In the genomic region with DNA sequence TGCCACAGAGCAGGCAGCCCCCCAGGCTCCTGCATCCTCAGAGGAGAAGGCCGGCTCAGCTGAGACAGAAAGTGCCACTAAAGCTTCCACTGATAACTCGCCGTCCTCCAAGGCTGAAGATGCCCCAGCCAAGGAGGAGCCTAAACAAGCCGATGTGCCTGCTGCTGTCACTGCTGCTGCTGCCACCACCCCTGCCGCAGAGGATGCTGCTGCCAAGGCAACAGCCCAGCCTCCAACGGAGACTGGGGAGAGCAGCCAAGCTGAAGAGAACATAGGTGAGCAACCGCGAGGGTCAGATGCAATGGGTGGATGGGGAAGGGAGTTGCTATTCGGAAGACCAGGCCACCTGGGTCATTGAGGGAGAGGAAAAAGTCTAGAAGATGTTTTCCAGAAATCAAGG, we compare ENCODE assay signal across 22 cellular contexts. TPM values are rescaled to one million over a fixed set of nuclear protein-coding genes. Genes with fewer than 3 reads are reported as not detected.
DNase-seq lines count a peak whose midpoint lies in the region; ATAC-seq and TF ChIP-seq lines count a peak whose summit lies in the region.
"Had no signal": no experiment of that assay in that cellular context is flagged by ENCODE, and none has a peak within 500 bp of the region (broad histone marks: within the 10 kb centered on the region; RNA-seq: fewer than 3 reads in every experiment).

No MANE protein-coding gene starts in this region.

- CTCF ChIA-PET in activated CD4-positive, alpha-beta T cell treated with anti-CD3 and anti-CD28 coated beads, Interleukin-2, amount 10 ng/mL, durations not matched to agents 7 days and 5 days (lab: Charles Lee): no interaction called here

- no peak overlapping the region for H3K4me3 Mint-ChIP-seq in stimulated activated effector memory CD8-positive, alpha-beta T cell treated with anti-CD3 and anti-CD28 coated beads, Interleukin-12 subunit alpha, Interleukin-12 subunit beta, amount 100 ng/mL, for 72 hours
- no peak overlapping the region for H3K4me3 Mint-ChIP-seq in activated CD4-positive, alpha-beta T cell treated with anti-CD3 and anti-CD28 coated beads, Interleukin-2, amount 10 ng/mL, durations not matched to agents 7 days and 5 days
- H3K4me3 Mint-ChIP-seq: CD4-positive, alpha-beta memory T cell; IgD-negative memory B cell had no signal

- peaks cover 3% of the 10 kb centered on the region for H3F3A ChIP-seq in neural cell (ENCODE audit: insufficient read depth, low read length, poor library complexity, severe bottlenecking)

- DNase-seq in BE2C (peak; percentile 50), caudate nucleus (lab: John Stamatoyannopoulos, UW) (peak in 42 of 61 donors; percentile 7 to 85 (median 38)), NCI-H2081 (lab: John Stamatoyannopoulos, UW) (no peak), iPS-NIHi7 (ENCODE audit: extremely low spot score) (no peak)
- DNase-seq in stimulated activated effector memory CD8-positive, alpha-beta T cell treated with anti-CD3 and anti-CD28 coated beads, Interleukin-12 subunit alpha, Interleukin-12 subunit beta, amount 100 ng/mL, for 72 hours (ENCODE audit: low spot score in 2 of 2): no peak
- DNase-seq in activated CD4-positive, alpha-beta T cell treated with anti-CD3 and anti-CD28 coated beads, Interleukin-2, amount 10 ng/mL, durations not matched to agents 7 days and 5 days: no peak
- DNase-seq: CD4-positive, alpha-beta memory T cell; COR-L47; DMS53; MM.1S; NCI-H1694 treated with DMSO at 0.1 percent for 48 hours; NCI-H2107; NCI-H524; NCI-H748 treated with DMSO at 0.1 percent for 48 hours; NK-92 treated with Interleukin-12 subunit alpha and Interleukin-12 subunit beta, amount 100 ng/mL, for 24 hours; Right ventricle myocardium superior; RPMI8226 had no signal

- TF ChIP-seq EP300 in neural cell (conservative IDR thresholded peaks at IDR 0.05; ENCODE audit: poor library complexity, severe bottlenecking): no peak

- no peak for TF ChIP-seq RAD21 in neural cell (conservative IDR thresholded peaks at IDR 0.05)

- H3K79me2 ChIP-seq in neural cell (replicated peaks; ENCODE audit: insufficient read depth, low read length): peaks cover 97% of the 10 kb centered on the region

- H3K9me3 ChIP-seq in BE2C: no peaks in the 10 kb centered on the region
- no peaks in the 10 kb centered on the region for H3K9me3 ChIP-seq in neural cell (ENCODE audit: low read length)
- H3K9me3 ChIP-seq: SJSA1 had no signal

- ATAC-seq in stimulated activated effector memory CD8-positive, alpha-beta T cell treated with anti-CD3 and anti-CD28 coated beads, Interleukin-12 subunit alpha, Interleukin-12 subunit beta, amount 100 ng/mL, for 72 hours: peak; percentile 21

- H3K4me1 Mint-ChIP-seq in stimulated activated effector memory CD8-positive, alpha-beta T cell treated with anti-CD3 and anti-CD28 coated beads, Interleukin-12 subunit alpha, Interleukin-12 subunit beta, amount 100 ng/mL, for 72 hours: no peaks in the 10 kb centered on the region
- peaks cover 2% of the 10 kb centered on the region for H3K4me1 Mint-ChIP-seq in activated CD4-positive, alpha-beta T cell treated with anti-CD3 and anti-CD28 coated beads, Interleukin-2, amount 10 ng/mL, durations not matched to agents 7 days and 5 days

- H3K27ac Mint-ChIP-seq in stimulated activated effector memory CD8-positive, alpha-beta T cell treated with anti-CD3 and anti-CD28 coated beads, Interleukin-12 subunit alpha, Interleukin-12 subunit beta, amount 100 ng/mL, for 72 hours: no peak overlapping the region
- no peak overlapping the region for H3K27ac Mint-ChIP-seq in activated CD4-positive, alpha-beta T cell treated with anti-CD3 and anti-CD28 coated beads, Interleukin-2, amount 10 ng/mL, durations not matched to agents 7 days and 5 days
- H3K27ac Mint-ChIP-seq: IgD-negative memory B cell had no signal

- H3K36me3 Mint-ChIP-seq in stimulated activated effector memory CD8-positive, alpha-beta T cell treated with anti-CD3 and anti-CD28 coated beads, Interleukin-12 subunit alpha, Interleukin-12 subunit beta, amount 100 ng/mL, for 72 hours: no peaks in the 10 kb centered on the region
- no peaks in the 10 kb centered on the region for H3K36me3 Mint-ChIP-seq in activated CD4-positive, alpha-beta T cell treated with anti-CD3 and anti-CD28 coated beads, Interleukin-2, amount 10 ng/mL, durations not matched to agents 7 days and 5 days (ENCODE audit: low read depth)
- H3K36me3 Mint-ChIP-seq: CD4-positive, alpha-beta memory T cell had no signal

- peaks cover 11% of the 10 kb centered on the region for H3K36me3 ChIP-seq in BE2C
- H3K36me3 ChIP-seq in neural cell (ENCODE audit: insufficient read depth, low read length): peaks cover 44% of the 10 kb centered on the region
- H3K36me3 ChIP-seq: SJSA1 had no signal

- H3K4me1 ChIP-seq in BE2C: peaks cover 14% of the 10 kb centered on the region
- H3K4me1 ChIP-seq: SJSA1 had no signal

- no peaks in the 10 kb centered on the region for H3K9me2 ChIP-seq in neural cell (ENCODE audit: insufficient read depth, low read length)

- H3K4me2 ChIP-seq in neural cell (ENCODE audit: low read length): no peak overlapping the region
- H3K4me2 ChIP-seq: KMS-11 had no signal

- H3K27me3 ChIP-seq in BE2C (no peaks in the 10 kb centered on the region), neural cell (ENCODE audit: insufficient read depth, low read depth, low read length) (no peaks in the 10 kb centered on the region)
- H3K27me3 ChIP-seq: SJSA1 had no signal

- H3K9ac ChIP-seq in neural cell (ENCODE audit: low read length): no peak overlapping the region
- H3K9ac ChIP-seq: KMS-11 had no signal

- H3K27me3 Mint-ChIP-seq in activated CD4-positive, alpha-beta T cell treated with anti-CD3 and anti-CD28 coated beads, Interleukin-2, amount 10 ng/mL, durations not matched to agents 7 days and 5 days: peaks cover 48% of the 10 kb centered on the region

- H4K20me1 ChIP-seq in neural cell (ENCODE audit: insufficient read depth): peaks cover 27% of the 10 kb centered on the region

- H2AFZ ChIP-seq in neural cell (ENCODE audit: low read depth, low read length): no peak overlapping the region

- no peaks in the 10 kb centered on the region for H3K9me3 Mint-ChIP-seq in stimulated activated effector memory CD8-positive, alpha-beta T cell treated with anti-CD3 and anti-CD28 coated beads, Interleukin-12 subunit alpha, Interleukin-12 subunit beta, amount 100 ng/mL, for 72 hours
- no peaks in the 10 kb centered on the region for H3K9me3 Mint-ChIP-seq in activated CD4-positive, alpha-beta T cell treated with anti-CD3 and anti-CD28 coated beads, Interleukin-2, amount 10 ng/mL, durations not matched to agents 7 days and 5 days
- H3K9me3 Mint-ChIP-seq: CD4-positive, alpha-beta memory T cell; IgD-negative memory B cell had no signal

- TF ChIP-seq CTCF in BE2C (IDR thresholded peaks at IDR 0.05; ENCODE audit: low read depth, low read length) (no peak), neural cell (IDR thresholded peaks at IDR 0.05; ENCODE audit: poor library complexity, severe bottlenecking) (no peak)

- H3K4me3 ChIP-seq in BE2C (ENCODE audit: low read depth, low read length) (no peak overlapping the region), neural cell (ENCODE audit: low read length) (no peak overlapping the region)
- H3K4me3 ChIP-seq: SJSA1 had no signal

- POLR2A ChIA-PET in activated CD4-positive, alpha-beta T cell treated with anti-CD3 and anti-CD28 coated beads, Interleukin-2, amount 10 ng/mL, durations not matched to agents 7 days and 5 days (lab: Charles Lee): no interaction called here

- H3K27ac ChIP-seq in caudate nucleus (ENCODE audit: low read depth, low read length): peak overlapping the region; percentile 63
- no peak overlapping the region for H3K27ac ChIP-seq in neural cell (ENCODE audit: low read length)
- H3K27ac ChIP-seq: HL-60, KMS-11, SJSA1 had no signal

TF ChIP-seq in neural cell, 6 proteins besides CTCF, POLR2A, EP300 and RAD21:
- TF ChIP-seq MXI1 (conservative IDR thresholded peaks at IDR 0.05; ENCODE audit: poor library complexity, severe bottlenecking) (no peak), EZH2 (IDR thresholded peaks at IDR 0.05; ENCODE audit: borderline replicate concordance, insufficient read depth, low read length, poor library complexity, severe bottlenecking) (no peak), TAF1 (IDR thresholded peaks at IDR 0.05; ENCODE audit: low read depth) (no peak), POLR2AphosphoS5 (IDR thresholded peaks at IDR 0.05) (peak; percentile 10), SMC3 (conservative IDR thresholded peaks at IDR 0.05; ENCODE audit: poor library complexity) (no peak)
- TF ChIP-seq, protein P1, sequence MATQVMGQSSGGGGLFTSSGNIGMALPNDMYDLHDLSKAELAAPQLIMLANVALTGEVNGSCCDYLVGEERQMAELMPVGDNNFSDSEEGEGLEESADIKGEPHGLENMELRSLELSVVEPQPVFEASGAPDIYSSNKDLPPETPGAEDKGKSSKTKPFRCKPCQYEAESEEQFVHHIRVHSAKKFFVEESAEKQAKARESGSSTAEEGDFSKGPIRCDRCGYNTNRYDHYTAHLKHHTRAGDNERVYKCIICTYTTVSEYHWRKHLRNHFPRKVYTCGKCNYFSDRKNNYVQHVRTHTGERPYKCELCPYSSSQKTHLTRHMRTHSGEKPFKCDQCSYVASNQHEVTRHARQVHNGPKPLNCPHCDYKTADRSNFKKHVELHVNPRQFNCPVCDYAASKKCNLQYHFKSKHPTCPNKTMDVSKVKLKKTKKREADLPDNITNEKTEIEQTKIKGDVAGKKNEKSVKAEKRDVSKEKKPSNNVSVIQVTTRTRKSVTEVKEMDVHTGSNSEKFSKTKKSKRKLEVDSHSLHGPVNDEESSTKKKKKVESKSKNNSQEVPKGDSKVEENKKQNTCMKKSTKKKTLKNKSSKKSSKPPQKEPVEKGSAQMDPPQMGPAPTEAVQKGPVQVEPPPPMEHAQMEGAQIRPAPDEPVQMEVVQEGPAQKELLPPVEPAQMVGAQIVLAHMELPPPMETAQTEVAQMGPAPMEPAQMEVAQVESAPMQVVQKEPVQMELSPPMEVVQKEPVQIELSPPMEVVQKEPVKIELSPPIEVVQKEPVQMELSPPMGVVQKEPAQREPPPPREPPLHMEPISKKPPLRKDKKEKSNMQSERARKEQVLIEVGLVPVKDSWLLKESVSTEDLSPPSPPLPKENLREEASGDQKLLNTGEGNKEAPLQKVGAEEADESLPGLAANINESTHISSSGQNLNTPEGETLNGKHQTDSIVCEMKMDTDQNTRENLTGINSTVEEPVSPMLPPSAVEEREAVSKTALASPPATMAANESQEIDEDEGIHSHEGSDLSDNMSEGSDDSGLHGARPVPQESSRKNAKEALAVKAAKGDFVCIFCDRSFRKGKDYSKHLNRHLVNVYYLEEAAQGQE (IDR thresholded peaks at IDR 0.05; ENCODE audit: borderline replicate concordance): no peak

RNA-seq across cellular contexts. Expression of a gene that starts 53.0 kb away (rescaled TPM):
- polyA plus RNA-seq in BE2C (2012; ENCODE audit: insufficient read depth, insufficient read length, low read depth): 175 TPM
- 1,300 and 1,327 TPM in 2 replicates for polyA plus RNA-seq in neural cell
- polyA minus RNA-seq in neural cell: 585 and 639 TPM in 2 replicates
- not detected for total RNA-seq in activated CD4-positive, alpha-beta T cell treated with anti-CD3 and anti-CD28 coated beads, Interleukin-2, amount 10 ng/mL, durations not matched to agents 7 days and 5 days
- total RNA-seq: CD4-positive, alpha-beta memory T cell; SJSA1 had no signal
- polyA plus RNA-seq: CD4-positive, alpha-beta memory T cell; IgD-negative memory B cell had no signal

Comparison
In these comparisons a context has a peak if more than half of its experiments do, and no peak if none do; other contexts are left out.
1. DNase-seq: peak in BE2C (single experiment) and caudate nucleus (42 of 61); none in stimulated activated effector memory CD8-positive, alpha-beta T cell treated with anti-CD3 and anti-CD28 coated beads, Interleukin-12 subunit alpha, Interleukin-12 subunit beta, amount 100 ng/mL, for 72 hours (0 of 2), activated CD4-positive, alpha-beta T cell treated with anti-CD3 and anti-CD28 coated beads, Interleukin-2, amount 10 ng/mL, durations not matched to agents 7 days and 5 days (single experiment), NCI-H2081 (0 of 2) and iPS-NIHi7 (single experiment).